Comparison of ENCODE assay signal across 35 cellular contexts in the genomic region with DNA sequence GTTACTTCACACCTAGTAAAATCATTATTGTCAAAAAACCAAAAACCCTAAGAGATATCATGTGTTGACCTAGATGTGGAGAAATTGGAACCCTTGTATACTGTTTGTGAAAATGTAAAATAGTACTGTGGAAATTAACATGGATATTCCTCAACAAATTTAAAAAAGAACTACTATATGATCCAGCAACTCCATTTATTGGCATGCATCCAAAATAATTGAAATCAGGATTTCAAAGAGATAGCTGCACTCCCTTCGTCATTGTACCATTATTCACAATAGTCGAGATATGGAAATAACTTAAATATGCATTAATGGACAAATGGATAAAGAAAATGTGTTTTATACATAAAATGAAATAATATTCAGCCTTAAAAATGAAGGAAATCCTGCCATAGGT.
"Had no signal": no experiment of that assay in that cellular context is flagged by ENCODE, and none has a peak within 500 bp of the region (broad histone marks: within the 10 kb centered on the region; RNA-seq: fewer than 3 reads in every experiment).

No MANE protein-coding gene starts in this region.

- H3K27me3 ChIP-seq: MG63 had no signal

- H3K4me3 ChIP-seq: MG63 had no signal

- H3K9me3 ChIP-seq: MG63 had no signal

- H3K36me3 ChIP-seq: MG63 had no signal

- DNase-seq: Kasumi-1, MG63, MM.1S, MV-4-11, NCI-H1048, NCI-H1092, NCI-H1092 treated with DMSO at 0.1 percent for 48 hours, NCI-H1105, NCI-H1105 treated with DMSO at 0.1 percent for 48 hours, NCI-H1417, NCI-H1417 treated with DMSO at 0.1 percent for 48 hours, NCI-H1436, NCI-H1436 treated with DMSO at 0.1 percent for 48 hours, NCI-H146, NCI-H1694, NCI-H1694 treated with DMSO at 0.1 percent for 48 hours, NCI-H187, NCI-H187 treated with DMSO at 0.1 percent for 48 hours, NCI-H1930, NCI-H2029, NCI-H2029 treated with DMSO at 0.1 percent for 48 hours, NCI-H2081, NCI-H2081 treated with DMSO at 0.1 percent for 48 hours, NCI-H2107, NCI-H2171, NCI-H2171 treated with DMSO at 0.1 percent for 48 hours, NCI-H2227 treated with DMSO at 0.1 percent for 48 hours, NCI-H226, NCI-H345, NCI-H446, NCI-H446 treated with DMSO at 0.1 percent for 48 hours, NCI-H510A, NCI-H510A treated with DMSO at 0.1 percent for 48 hours, NCI-H524, NCI-H524 treated with DMSO at 0.1 percent for 48 hours had no signal
